In genomic region chr19:13334801-13335481, GRCh38 we compare ENCODE assay signal across 24 cellular contexts.
DNase-seq lines count a peak whose midpoint lies in the region; ATAC-seq and TF ChIP-seq lines count a peak whose summit lies in the region.
"Had no signal": no experiment of that assay in that cellular context is flagged by ENCODE, and none has a peak within 500 bp of the region (broad histone marks: within the 10 kb centered on the region; RNA-seq: fewer than 3 reads in every experiment).

No MANE protein-coding gene starts in this region.

- H2BK120ac ChIP-seq in H9 (ENCODE audit: low read depth, low read length, poor library complexity, severe bottlenecking): no peak overlapping the region

- H3K27me3 ChIP-seq in H9 (ENCODE audit: insufficient read depth, low read length): no peaks in the 10 kb centered on the region
- H3K27me3 ChIP-seq: BLaER1, heart left ventricle had no signal

- H4K8ac ChIP-seq in H9 (replicated peaks; ENCODE audit: insufficient read length, low read depth, low read length): no peak overlapping the region

- no peak overlapping the region for H3K27ac Mint-ChIP-seq in H9
- no peak overlapping the region for H3K27ac Mint-ChIP-seq in endothelial cell (ENCODE audit: unreplicated experiment)
- H3K27ac Mint-ChIP-seq in stimulated activated effector memory CD8-positive, alpha-beta T cell treated with anti-CD3 and anti-CD28 coated beads, Interleukin-12 subunit alpha, Interleukin-12 subunit beta, amount 100 ng/mL, for 72 hours: no peak overlapping the region
- H3K27ac Mint-ChIP-seq: activated naive CD4-positive, alpha-beta T cell treated with anti-CD3 and anti-CD28 coated beads for 36 hours; memory B cell had no signal

- H3K9ac ChIP-seq in H9 (ENCODE audit: extremely low read depth, insufficient read length, low read length): no peak overlapping the region
- H3K9ac ChIP-seq: BLaER1 had no signal

- no peaks in the 10 kb centered on the region for H3K23me2 ChIP-seq in H9 (ENCODE audit: insufficient read length, low read depth, low read length, poor library complexity, severe bottlenecking)

- H3K9me3 Mint-ChIP-seq in H9 (no peaks in the 10 kb centered on the region), endothelial cell (ENCODE audit: unreplicated experiment) (peaks cover 8% of the 10 kb centered on the region)
- H3K9me3 Mint-ChIP-seq in stimulated activated effector memory CD8-positive, alpha-beta T cell treated with anti-CD3 and anti-CD28 coated beads, Interleukin-12 subunit alpha, Interleukin-12 subunit beta, amount 100 ng/mL, for 72 hours: no peaks in the 10 kb centered on the region
- H3K9me3 Mint-ChIP-seq: activated naive CD4-positive, alpha-beta T cell treated with anti-CD3 and anti-CD28 coated beads for 36 hours; activated T-cell treated with anti-CD3 and anti-CD28 coated beads, Interleukin-2, amount 50 U/mL, for 4 hours had no signal

- H2AK5ac ChIP-seq in H9 (ENCODE audit: insufficient read length, low read length): no peak overlapping the region

- H3K4me1 Mint-ChIP-seq in H9 (peaks cover 2 to 9% of the 10 kb centered on the region in 2 experiments; a peak in 2 of 4 replicates), endothelial cell (ENCODE audit: unreplicated experiment) (no peaks in the 10 kb centered on the region)
- no peaks in the 10 kb centered on the region for H3K4me1 Mint-ChIP-seq in stimulated activated effector memory CD8-positive, alpha-beta T cell treated with anti-CD3 and anti-CD28 coated beads, Interleukin-12 subunit alpha, Interleukin-12 subunit beta, amount 100 ng/mL, for 72 hours
- H3K4me1 Mint-ChIP-seq: memory B cell had no signal

- H3K23ac ChIP-seq in H9 (ENCODE audit: insufficient read length, low read depth, low read length): no peak overlapping the region

- H3K27me3 Mint-ChIP-seq in H9 (ENCODE audit: low read depth): peaks cover 10% of the 10 kb centered on the region
- no peaks in the 10 kb centered on the region for H3K27me3 Mint-ChIP-seq in endothelial cell (ENCODE audit: unreplicated experiment)

- H3K4me3 Mint-ChIP-seq in H9 (no peak overlapping the region), endothelial cell (ENCODE audit: unreplicated experiment) (no peak overlapping the region)
- H3K4me3 Mint-ChIP-seq in stimulated activated effector memory CD8-positive, alpha-beta T cell treated with anti-CD3 and anti-CD28 coated beads, Interleukin-12 subunit alpha, Interleukin-12 subunit beta, amount 100 ng/mL, for 72 hours: no peak overlapping the region
- H3K4me3 Mint-ChIP-seq: activated naive CD4-positive, alpha-beta T cell treated with anti-CD3 and anti-CD28 coated beads for 36 hours; activated T-cell treated with anti-CD3 and anti-CD28 coated beads, Interleukin-2, amount 50 U/mL, for 4 hours; memory B cell had no signal

- H4K91ac ChIP-seq in H9 (ENCODE audit: insufficient read length, low read depth, low read length): no peak overlapping the region

- H3K27ac ChIP-seq in H9 (ENCODE audit: insufficient read length, low read depth, low read length): no peak overlapping the region
- H3K27ac ChIP-seq: 22Rv1, BLaER1, heart left ventricle, thoracic aorta had no signal

- no CpG with 5 or more reads among the region's 7 CpGs for WGBS in H9 (ENCODE audit: extremely low coverage, insufficient read length, low lambda C conversion rate)

- no peak for ATAC-seq in HG02885 (IDR thresholded peaks at IDR 0.05; ENCODE audit: poor library complexity, unreplicated experiment)
- no peak for ATAC-seq in stimulated activated effector memory CD8-positive, alpha-beta T cell treated with anti-CD3 and anti-CD28 coated beads, Interleukin-12 subunit alpha, Interleukin-12 subunit beta, amount 100 ng/mL, for 72 hours
- ATAC-seq: activated T-cell treated with anti-CD3 and anti-CD28 coated beads, Interleukin-2, amount 50 U/mL, for 4 hours; heart left ventricle; left cardiac atrium had no signal

- H3K79me1 ChIP-seq in H9 (ENCODE audit: insufficient read depth, low read depth, low read length, poor library complexity, severe bottlenecking): no peaks in the 10 kb centered on the region

- no peak overlapping the region for H2BK15ac ChIP-seq in H9 (ENCODE audit: low read depth, low read length)

- no peaks in the 10 kb centered on the region; the same call in 1 of the 2 replicates for H3K4me1 ChIP-seq in H9 (ENCODE audit: insufficient read depth, low read length)
- H3K4me1 ChIP-seq: heart left ventricle had no signal

- H3K56ac ChIP-seq in H9 (ENCODE audit: insufficient read length, low read depth, low read length): no peak overlapping the region

- DNase-seq in DMS 273 (lab: John Stamatoyannopoulos, UW; ENCODE audit: unreplicated experiment): peak; percentile 16
- no peak for DNase-seq in DMS 273 treated with DMSO at 0.1 percent for 48 hours (lab: John Stamatoyannopoulos, UW)
- DNase-seq in H9: no peak
- peak; percentile 13 for DNase-seq in NAMALWA (ENCODE audit: low spot score)
- no peak for DNase-seq in endothelial cell (ENCODE audit: low spot score)
- no peak for DNase-seq in activated effector memory CD4-positive, alpha-beta T cell treated with anti-CD3 and anti-CD28 coated beads, Interleukin-2, amount 50 U/mL, for 16 hours
- DNase-seq in stimulated activated effector memory CD8-positive, alpha-beta T cell treated with anti-CD3 and anti-CD28 coated beads, Interleukin-12 subunit alpha, Interleukin-12 subunit beta, amount 100 ng/mL, for 72 hours (ENCODE audit: low spot score in 2 of 2): no peak
- DNase-seq: activated CD4-positive, CD25-positive, alpha-beta regulatory T cell treated with anti-CD3 and anti-CD28 coated beads, Interleukin-2, amount 50 U/mL, for 72 hours; activated naive CD4-positive, alpha-beta T cell treated with anti-CD3 and anti-CD28 coated beads for 36 hours; activated T-cell treated with anti-CD3 and anti-CD28 coated beads, Interleukin-2, amount 50 U/mL, for 4 hours; amygdala; Calu3; GOT3; heart left ventricle; left cardiac atrium; NCI-H2107; occipital lobe; stimulated activated CD4-positive, alpha-beta T cell treated with anti-CD3 and anti-CD28 coated beads, Interleukin-2, amount 100 ng/mL, for 48 hours; stimulated activated naive CD4-positive, alpha-beta T cell treated with Interleukin-2 at 50 U/mL for 16 hours had no signal

- peak; percentile 48; the same call in 2 of the 3 replicates for TF ChIP-seq CTCF in H9 (conservative IDR thresholded peaks at IDR 0.05)
- peak; percentile 13 for TF ChIP-seq CTCF in endothelial cell (IDR thresholded peaks at IDR 0.05; ENCODE audit: unreplicated experiment)

- no peak overlapping the region for H3K18ac ChIP-seq in H9 (ENCODE audit: insufficient read length, low read depth, low read length)

- H2BK5ac ChIP-seq in H9 (ENCODE audit: insufficient read length, low read length): no peak overlapping the region

- H3K4me2 ChIP-seq in H9 (ENCODE audit: insufficient read depth, insufficient read length, low read length): no peak overlapping the region
- H3K4me2 ChIP-seq: BLaER1 had no signal

- H2BK12ac ChIP-seq in H9 (ENCODE audit: insufficient read length, low read depth, low read length): no peak overlapping the region

- no peaks in the 10 kb centered on the region for H3K79me2 ChIP-seq in H9 (ENCODE audit: insufficient read depth, low read length)

- no peak overlapping the region for H2BK20ac ChIP-seq in H9 (ENCODE audit: low read depth, low read length, poor library complexity, severe bottlenecking)

- H4K5ac ChIP-seq in H9 (ENCODE audit: insufficient read length, low read depth, low read length): no peak overlapping the region

- no peak overlapping the region for H3K4ac ChIP-seq in H9 (ENCODE audit: low read depth, low read length)

- H3T11ph ChIP-seq in H9 (ENCODE audit: low read length): no peak overlapping the region

- H3K36me3 Mint-ChIP-seq in H9 (ENCODE audit: insufficient read depth in 1 of 3, low read depth in 3 of 3): peaks cover 2 to 21% (median 10%) of the 10 kb centered on the region in 3 experiments; a peak in 5 of 7 replicates
- peaks cover 23% of the 10 kb centered on the region for H3K36me3 Mint-ChIP-seq in endothelial cell (ENCODE audit: low read depth, unreplicated experiment)
- no peaks in the 10 kb centered on the region for H3K36me3 Mint-ChIP-seq in stimulated activated effector memory CD8-positive, alpha-beta T cell treated with anti-CD3 and anti-CD28 coated beads, Interleukin-12 subunit alpha, Interleukin-12 subunit beta, amount 100 ng/mL, for 72 hours

- no peaks in the 10 kb centered on the region for H4K20me1 ChIP-seq in H9 (ENCODE audit: control insufficient read depth, insufficient read depth, insufficient read length)
- H4K20me1 ChIP-seq: BLaER1 had no signal

- H3K9me3 ChIP-seq in H9 (ENCODE audit: control insufficient read depth, low read depth, low read length): peaks cover 7% of the 10 kb centered on the region
- H3K9me3 ChIP-seq: thoracic aorta had no signal

- no peak overlapping the region for H3K14ac ChIP-seq in H9 (ENCODE audit: insufficient read depth, low read length)

- no peak overlapping the region for H2AFZ ChIP-seq in H9 (ENCODE audit: low read length)

Comparison
In these comparisons a context has a peak if more than half of its experiments do, and no peak if none do; other contexts are left out.
1. DNase-seq: peak in DMS 273 (single experiment) and NAMALWA (single experiment); none in DMS 273 treated with DMSO at 0.1 percent for 48 hours (single experiment), H9 (single experiment), endothelial cell (single experiment), activated effector memory CD4-positive, alpha-beta T cell treated with anti-CD3 and anti-CD28 coated beads, Interleukin-2, amount 50 U/mL, for 16 hours (single experiment) and stimulated activated effector memory CD8-positive, alpha-beta T cell treated with anti-CD3 and anti-CD28 coated beads, Interleukin-12 subunit alpha, Interleukin-12 subunit beta, amount 100 ng/mL, for 72 hours (0 of 2).